ENCODE assay signal across 17 cellular contexts in genomic region chr17:83024205-83024971, GRCh38. TPM values are rescaled to one million over a fixed set of nuclear protein-coding genes. Genes with fewer than 3 reads are reported as not detected.
A peak's percentile ranks its signal among the peaks of the same experiment; 100 is the strongest.
DNase-seq lines count a peak whose midpoint lies in the region; ATAC-seq and TF ChIP-seq lines count a peak whose summit lies in the region.
"Had no signal": no experiment of that assay in that cellular context is flagged by ENCODE, and none has a peak within 500 bp of the region (broad histone marks: within the 10 kb centered on the region; RNA-seq: fewer than 3 reads in every experiment).

No MANE protein-coding gene starts in this region.

- no peak overlapping the region for H3K27ac Mint-ChIP-seq in activated naive CD4-positive, alpha-beta T cell treated with anti-CD3 and anti-CD28 coated beads for 36 hours
- H3K27ac Mint-ChIP-seq in activated CD4-positive, alpha-beta memory T cell treated with anti-CD3 and anti-CD28 coated beads for 36 hours = no peak overlapping the region
- H3K27ac Mint-ChIP-seq in endodermal cell (no peak overlapping the region), T-cell (peak overlapping the region in 1 of 2 donors; percentile 2)
- no peak overlapping the region for H3K27ac Mint-ChIP-seq in stimulated activated effector memory CD8-positive, alpha-beta T cell treated with anti-CD3 and anti-CD28 coated beads, Interleukin-12 subunit alpha, Interleukin-12 subunit beta, amount 100 ng/mL, for 72 hours
- H3K27ac Mint-ChIP-seq: progenitor cell of endocrine pancreas; T-helper 1 cell treated with Interleukin-12 subunit alpha and Interleukin-12 subunit beta and Interleukin-4 antibody, amounts not matched to agents 30 μg/mL and 1 μg/mL, for 36 hours had no signal

- CTCF ChIA-PET in activated naive CD4-positive, alpha-beta T cell treated with anti-CD3 and anti-CD28 coated beads for 36 hours (lab: Charles Lee) = no interaction called here
- CTCF ChIA-PET in activated CD4-positive, alpha-beta memory T cell treated with anti-CD3 and anti-CD28 coated beads for 36 hours (lab: Charles Lee) = no interaction called here
- CTCF ChIA-PET in T-cell (lab: Charles Lee) = interaction anchor here in 1 of 2 donors (0.5 kb wide), 1 partner anchor 19 kb away, joined by 3 read pairs; no protein-coding TSS in a partner anchor

- 93 to 95% methylated on average over 33 to 43 of the region's 43 CpGs for WGBS in endodermal cell (ENCODE audit: insufficient coverage in 1 of 2, insufficient read length in 1 of 2), 2 experiments
- WGBS in heart left ventricle, 4 donors = 94 to 96% (median 95%) methylated on average over 34 to 43 of the region's 43 CpGs

- no peaks in the 10 kb centered on the region for H3K27me3 ChIP-seq in endodermal cell (ENCODE audit: control insufficient read depth, insufficient read depth, low read length, poor library complexity, severe bottlenecking)
- H3K27me3 ChIP-seq in heart left ventricle = no peaks in the 10 kb centered on the region
- H3K27me3 ChIP-seq: neutrophil, SJCRH30, transverse colon had no signal

- H3K27ac ChIP-seq in endodermal cell (ENCODE audit: low read depth, low read length) = no peak overlapping the region
- H3K27ac ChIP-seq in heart left ventricle = no peak overlapping the region
- H3K27ac ChIP-seq: neutrophil, SJCRH30, transverse colon had no signal

- H3K27me3 Mint-ChIP-seq in activated naive CD4-positive, alpha-beta T cell treated with anti-CD3 and anti-CD28 coated beads for 36 hours (ENCODE audit: low read depth) = no peaks in the 10 kb centered on the region
- no peaks in the 10 kb centered on the region for H3K27me3 Mint-ChIP-seq in activated CD4-positive, alpha-beta memory T cell treated with anti-CD3 and anti-CD28 coated beads for 36 hours
- H3K27me3 Mint-ChIP-seq in endodermal cell (ENCODE audit: insufficient read depth) (no peaks in the 10 kb centered on the region), T-cell (no peaks in the 10 kb centered on the region)
- H3K27me3 Mint-ChIP-seq: CD4-positive, CD25-positive, alpha-beta regulatory T cell; progenitor cell of endocrine pancreas had no signal

- H3K4me1 ChIP-seq in endodermal cell (ENCODE audit: control insufficient read depth, insufficient read depth, low read length) = no peaks in the 10 kb centered on the region
- no peaks in the 10 kb centered on the region for H3K4me1 ChIP-seq in heart left ventricle
- H3K4me1 ChIP-seq: SJCRH30, transverse colon had no signal

- H3K4me1 Mint-ChIP-seq in activated naive CD4-positive, alpha-beta T cell treated with anti-CD3 and anti-CD28 coated beads for 36 hours (ENCODE audit: low read depth) = peaks cover 13% of the 10 kb centered on the region
- peaks cover 13% of the 10 kb centered on the region for H3K4me1 Mint-ChIP-seq in activated CD4-positive, alpha-beta memory T cell treated with anti-CD3 and anti-CD28 coated beads for 36 hours (ENCODE audit: low read depth)
- peaks cover 2% of the 10 kb centered on the region for H3K4me1 Mint-ChIP-seq in endodermal cell
- H3K4me1 Mint-ChIP-seq in stimulated activated effector memory CD8-positive, alpha-beta T cell treated with anti-CD3 and anti-CD28 coated beads, Interleukin-12 subunit alpha, Interleukin-12 subunit beta, amount 100 ng/mL, for 72 hours = peaks cover 34% of the 10 kb centered on the region
- peaks cover 24 to 28% (median 28%) of the 10 kb centered on the region in 3 donors for H3K4me1 Mint-ChIP-seq in T-cell

- H3K9me3 ChIP-seq in endodermal cell (ENCODE audit: control insufficient read depth, low read length) (no peaks in the 10 kb centered on the region), heart left ventricle (no peaks in the 10 kb centered on the region)
- H3K9me3 ChIP-seq: neutrophil, transverse colon had no signal

- H3K36me3 Mint-ChIP-seq in activated naive CD4-positive, alpha-beta T cell treated with anti-CD3 and anti-CD28 coated beads for 36 hours (ENCODE audit: low read depth) = peaks cover 3% of the 10 kb centered on the region
- peaks cover 1% of the 10 kb centered on the region for H3K36me3 Mint-ChIP-seq in activated CD4-positive, alpha-beta memory T cell treated with anti-CD3 and anti-CD28 coated beads for 36 hours
- H3K36me3 Mint-ChIP-seq in endodermal cell (ENCODE audit: low read depth) = peaks cover 12% of the 10 kb centered on the region
- peaks cover 22% of the 10 kb centered on the region for H3K36me3 Mint-ChIP-seq in stimulated activated effector memory CD8-positive, alpha-beta T cell treated with anti-CD3 and anti-CD28 coated beads, Interleukin-12 subunit alpha, Interleukin-12 subunit beta, amount 100 ng/mL, for 72 hours
- H3K36me3 Mint-ChIP-seq in T-cell = peaks cover 12% of the 10 kb centered on the region

- H3K9me3 Mint-ChIP-seq in activated naive CD4-positive, alpha-beta T cell treated with anti-CD3 and anti-CD28 coated beads for 36 hours = no peaks in the 10 kb centered on the region
- no peaks in the 10 kb centered on the region for H3K9me3 Mint-ChIP-seq in activated CD4-positive, alpha-beta memory T cell treated with anti-CD3 and anti-CD28 coated beads for 36 hours
- peaks cover 9% of the 10 kb centered on the region for H3K9me3 Mint-ChIP-seq in endodermal cell
- H3K9me3 Mint-ChIP-seq in stimulated activated effector memory CD8-positive, alpha-beta T cell treated with anti-CD3 and anti-CD28 coated beads, Interleukin-12 subunit alpha, Interleukin-12 subunit beta, amount 100 ng/mL, for 72 hours = no peaks in the 10 kb centered on the region
- no peaks in the 10 kb centered on the region for H3K9me3 Mint-ChIP-seq in T-cell
- H3K9me3 Mint-ChIP-seq: T-helper 1 cell treated with Interleukin-12 subunit alpha and Interleukin-12 subunit beta and Interleukin-4 antibody, amounts not matched to agents 30 μg/mL and 1 μg/mL, for 36 hours had no signal

- H3K36me3 ChIP-seq in endodermal cell (ENCODE audit: control insufficient read depth, insufficient read depth, low read length) (no peaks in the 10 kb centered on the region), heart left ventricle (peaks cover 0 to 8% (median 0%) of the 10 kb centered on the region in 9 donors)
- H3K36me3 ChIP-seq: SJCRH30, transverse colon had no signal

- H3K4me3 ChIP-seq in endodermal cell (ENCODE audit: low read length) (no peak overlapping the region), heart left ventricle (no peak overlapping the region)
- H3K4me3 ChIP-seq: SJCRH30, transverse colon had no signal

- peak; percentile 86 for ATAC-seq in stimulated activated effector memory CD8-positive, alpha-beta T cell treated with anti-CD3 and anti-CD28 coated beads, Interleukin-12 subunit alpha, Interleukin-12 subunit beta, amount 100 ng/mL, for 72 hours
- ATAC-seq in heart left ventricle (no peak), T-cell (replicated peaks in 1 of 4) (no peak)

- TF ChIP-seq CTCF in endodermal cell (conservative IDR thresholded peaks at IDR 0.05) (no peak), heart left ventricle (IDR thresholded peaks at IDR 0.05) (no peak)

- H3K4me3 Mint-ChIP-seq in activated naive CD4-positive, alpha-beta T cell treated with anti-CD3 and anti-CD28 coated beads for 36 hours = no peak overlapping the region
- H3K4me3 Mint-ChIP-seq in activated CD4-positive, alpha-beta memory T cell treated with anti-CD3 and anti-CD28 coated beads for 36 hours = no peak overlapping the region
- H3K4me3 Mint-ChIP-seq in endodermal cell = no peak overlapping the region
- no peak overlapping the region for H3K4me3 Mint-ChIP-seq in stimulated activated effector memory CD8-positive, alpha-beta T cell treated with anti-CD3 and anti-CD28 coated beads, Interleukin-12 subunit alpha, Interleukin-12 subunit beta, amount 100 ng/mL, for 72 hours
- no peak overlapping the region for H3K4me3 Mint-ChIP-seq in T-cell
- H3K4me3 Mint-ChIP-seq: CD4-positive, CD25-positive, alpha-beta regulatory T cell; T-helper 1 cell treated with Interleukin-12 subunit alpha and Interleukin-12 subunit beta and Interleukin-4 antibody, amounts not matched to agents 30 μg/mL and 1 μg/mL, for 36 hours had no signal

- TF ChIP-seq POLR2A in heart left ventricle (IDR thresholded peaks at IDR 0.05) = no peak

- POLR2A ChIA-PET in activated CD4-positive, alpha-beta memory T cell treated with anti-CD3 and anti-CD28 coated beads for 36 hours (lab: Charles Lee) = no interaction called here
- POLR2A ChIA-PET in T-cell (lab: Charles Lee) = no interaction called here

- peak; percentile 14 for DNase-seq in activated naive CD4-positive, alpha-beta T cell treated with anti-CD3 and anti-CD28 coated beads for 36 hours
- no peak for DNase-seq in activated naive CD4-positive, alpha-beta T cell treated with anti-CD3 and anti-CD28 coated beads, Interleukin-2, amount 50 U/mL, for 16 hours
- DNase-seq in activated CD4-positive, alpha-beta memory T cell treated with anti-CD3 and anti-CD28 coated beads for 36 hours = peak; percentile 29
- DNase-seq in endodermal cell = peak; percentile 35
- DNase-seq in stimulated activated effector memory CD8-positive, alpha-beta T cell treated with anti-CD3 and anti-CD28 coated beads, Interleukin-12 subunit alpha, Interleukin-12 subunit beta, amount 100 ng/mL, for 72 hours (ENCODE audit: low spot score in 2 of 2) = peak in 1 of 2 donors; percentile 47
- no peak for DNase-seq in heart left ventricle
- DNase-seq in T-cell = no peak
- DNase-seq in AML-193 (lab: John Stamatoyannopoulos, UW) = no peak
- DNase-seq: amygdala, HCEC 1CT, NCI-H524, SJCRH30, transverse colon had no signal

- intact Hi-C loops in activated naive CD4-positive, alpha-beta T cell treated with anti-CD3 and anti-CD28 coated beads for 36 hours (cut with micrococcal nuclease) = no loop called here
- intact Hi-C loops in activated CD4-positive, alpha-beta memory T cell treated with anti-CD3 and anti-CD28 coated beads for 36 hours (cut with micrococcal nuclease) = no loop called here
- intact Hi-C loops in heart left ventricle (cut with DNase I) = no loop called here

- no peak overlapping the region for H3K9ac ChIP-seq in endodermal cell (ENCODE audit: extremely low read depth, low read length, poor library complexity, severe bottlenecking)

RNA-seq across cellular contexts. Expression of gene METRNL, which starts 55.0 kb away (rescaled TPM):
- total RNA-seq in activated naive CD4-positive, alpha-beta T cell treated with anti-CD3 and anti-CD28 coated beads for 36 hours = 10 to 100 TPM; 14.4 to 15.2 TPM
- total RNA-seq in activated CD4-positive, alpha-beta memory T cell treated with anti-CD3 and anti-CD28 coated beads for 36 hours = 10 to 100 TPM; 62.8 to 71.1 TPM
- total RNA-seq in endodermal cell = 10 to 100 TPM in 1 of 2 donors, 1 to 10 TPM in 1; 7.3 to 10.3 TPM
- 17.8 TPM for polyA plus RNA-seq in endodermal cell (2013, experiment 1 of 2)
- polyA plus RNA-seq in endodermal cell (2013, experiment 2 of 2) = 16.6 TPM
- 100 to 1,000 TPM in 1 of 9 donors, 10 to 100 TPM in 8; 60.6 to 121 (median 79.5) TPM for total RNA-seq in heart left ventricle
- 100 to 1,000 TPM in 1 of 2 donors, 10 to 100 TPM in 1; 59.4 to 144 TPM for polyA plus RNA-seq in heart left ventricle
- total RNA-seq in T-cell = 10 to 100 TPM in 3 of 5 donors, 1 to 10 TPM in 2; 7.0 to 50.8 (median 11.9) TPM

Comparison
In these comparisons a context has a peak if more than half of its experiments do, and no peak if none do; other contexts are left out.
1. DNase-seq: peak in activated naive CD4-positive, alpha-beta T cell treated with anti-CD3 and anti-CD28 coated beads for 36 hours (single experiment), activated CD4-positive, alpha-beta memory T cell treated with anti-CD3 and anti-CD28 coated beads for 36 hours (single experiment) and endodermal cell (single experiment); none in activated naive CD4-positive, alpha-beta T cell treated with anti-CD3 and anti-CD28 coated beads, Interleukin-2, amount 50 U/mL, for 16 hours (single experiment), heart left ventricle (0 of 5), T-cell (0 of 34) and AML-193 (0 of 2).